Comparison of ENCODE assay signal across 1 cellular context in genomic region chr19:54463531-54464043, GRCh38.
A peak's percentile ranks its signal among the peaks of the same experiment; 100 is the strongest.
TF ChIP-seq lines count a peak whose summit lies in the region.

Gene LENG9 (minus strand): TSS chr19:54463778. CDS start chr19:54463526, 252 bp downstream.

TF ChIP-seq in HepG2, 621 proteins besides CTCF, POLR2A, EP300 and RAD21 (continued from another document and continues in another):
- TF ChIP-seq, protein P1, sequence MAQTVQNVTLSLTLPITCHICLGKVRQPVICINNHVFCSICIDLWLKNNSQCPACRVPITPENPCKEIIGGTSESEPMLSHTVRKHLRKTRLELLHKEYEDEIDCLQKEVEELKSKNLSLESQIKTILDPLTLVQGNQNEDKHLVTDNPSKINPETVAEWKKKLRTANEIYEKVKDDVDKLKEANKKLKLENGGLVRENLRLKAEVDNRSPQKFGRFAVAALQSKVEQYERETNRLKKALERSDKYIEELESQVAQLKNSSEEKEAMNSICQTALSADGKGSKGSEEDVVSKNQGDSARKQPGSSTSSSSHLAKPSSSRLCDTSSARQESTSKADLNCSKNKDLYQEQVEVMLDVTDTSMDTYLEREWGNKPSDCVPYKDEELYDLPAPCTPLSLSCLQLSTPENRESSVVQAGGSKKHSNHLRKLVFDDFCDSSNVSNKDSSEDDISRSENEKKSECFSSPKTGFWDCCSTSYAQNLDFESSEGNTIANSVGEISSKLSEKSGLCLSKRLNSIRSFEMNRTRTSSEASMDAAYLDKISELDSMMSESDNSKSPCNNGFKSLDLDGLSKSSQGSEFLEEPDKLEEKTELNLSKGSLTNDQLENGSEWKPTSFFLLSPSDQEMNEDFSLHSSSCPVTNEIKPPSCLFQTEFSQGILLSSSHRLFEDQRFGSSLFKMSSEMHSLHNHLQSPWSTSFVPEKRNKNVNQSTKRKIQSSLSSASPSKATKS (CRISPR knock-in tag; IDR thresholded peaks at IDR 0.05): no peak; the same call in 1 of the 2 replicates
- TF ChIP-seq, protein P2, sequence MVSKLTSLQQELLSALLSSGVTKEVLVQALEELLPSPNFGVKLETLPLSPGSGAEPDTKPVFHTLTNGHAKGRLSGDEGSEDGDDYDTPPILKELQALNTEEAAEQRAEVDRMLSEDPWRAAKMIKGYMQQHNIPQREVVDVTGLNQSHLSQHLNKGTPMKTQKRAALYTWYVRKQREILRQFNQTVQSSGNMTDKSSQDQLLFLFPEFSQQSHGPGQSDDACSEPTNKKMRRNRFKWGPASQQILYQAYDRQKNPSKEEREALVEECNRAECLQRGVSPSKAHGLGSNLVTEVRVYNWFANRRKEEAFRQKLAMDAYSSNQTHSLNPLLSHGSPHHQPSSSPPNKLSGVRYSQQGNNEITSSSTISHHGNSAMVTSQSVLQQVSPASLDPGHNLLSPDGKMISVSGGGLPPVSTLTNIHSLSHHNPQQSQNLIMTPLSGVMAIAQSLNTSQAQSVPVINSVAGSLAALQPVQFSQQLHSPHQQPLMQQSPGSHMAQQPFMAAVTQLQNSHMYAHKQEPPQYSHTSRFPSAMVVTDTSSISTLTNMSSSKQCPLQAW (CRISPR knock-in tag; IDR thresholded peaks at IDR 0.05): no peak
- TF ChIP-seq ZBTB46 (CRISPR knock-in tag; IDR thresholded peaks at IDR 0.05; ENCODE audit: borderline replicate concordance) (no peak), SRY (CRISPR knock-in tag; IDR thresholded peaks at IDR 0.05) (peak; percentile 51; the same call in 1 of the 2 replicates), RFX5 (IDR thresholded peaks at IDR 0.05; ENCODE audit: low read depth, low read length) (no peak), ZNF615 (CRISPR knock-in tag; IDR thresholded peaks at IDR 0.05; ENCODE audit: borderline replicate concordance) (no peak), ZNF710 (CRISPR knock-in tag; IDR thresholded peaks at IDR 0.05; ENCODE audit: borderline replicate concordance) (peak; percentile 24; the same call in 1 of the 2 replicates), HNF4A (CRISPR knock-in tag; IDR thresholded peaks at IDR 0.05) (no peak), ZKSCAN5 (CRISPR knock-in tag; IDR thresholded peaks at IDR 0.05) (no peak), CREB1 (IDR thresholded peaks at IDR 0.05) (no peak; the same call in 1 of the 2 replicates), CREB1 (CRISPR knock-in tag; IDR thresholded peaks at IDR 0.05) (no peak), HBP1 (CRISPR knock-in tag; IDR thresholded peaks at IDR 0.05; ENCODE audit: low read depth) (0 out of 2 replicates have a peak, but pooled peaks have one; percentile 36), RARA (CRISPR knock-in tag; IDR thresholded peaks at IDR 0.05) (peak; percentile 10; the same call in 1 of the 2 replicates), AGO2 (optimal IDR thresholded peaks at IDR 0.05; ENCODE audit: low read depth, low read length) (no peak), ZNF12 (CRISPR knock-in tag; IDR thresholded peaks at IDR 0.05) (peak; percentile 54), CHD2 (IDR thresholded peaks at IDR 0.05; ENCODE audit: low read depth, low read length) (peak; percentile 77), GABPB1 (CRISPR knock-in tag; IDR thresholded peaks at IDR 0.05) (no peak; the same call in 1 of the 2 replicates), YY1 (IDR thresholded peaks at IDR 0.05; ENCODE audit: insufficient read depth, insufficient replicate concordance, low read depth, low read length) (no peak), ZNF530 (CRISPR knock-in tag; IDR thresholded peaks at IDR 0.05; ENCODE audit: low read depth) (no peak), ZSCAN20 (CRISPR knock-in tag; IDR thresholded peaks at IDR 0.05; ENCODE audit: borderline replicate concordance) (no peak), MAFK (conservative IDR thresholded peaks at IDR 0.05 in 1 of 2, IDR thresholded peaks at IDR 0.05 in 1 of 2; ENCODE audit: low read length in 2 of 2) (no peak), HCFC1 (IDR thresholded peaks at IDR 0.05; ENCODE audit: low read depth, low read length) (no peak), FOXO1 (CRISPR knock-in tag; IDR thresholded peaks at IDR 0.05) (peak; percentile 59; the same call in 1 of the 2 replicates), JUND (CRISPR knock-in tag; IDR thresholded peaks at IDR 0.05) (no peak), SPEN (CRISPR knock-in tag; IDR thresholded peaks at IDR 0.05; ENCODE audit: low read depth) (peak; percentile 53), NR0B2 (CRISPR knock-in tag; IDR thresholded peaks at IDR 0.05) (0 out of 2 replicates have a peak, but pooled peaks have one; percentile 71), NFIB (CRISPR knock-in tag; IDR thresholded peaks at IDR 0.05; ENCODE audit: borderline replicate concordance) (no peak), ZFX (CRISPR knock-in tag; IDR thresholded peaks at IDR 0.05; ENCODE audit: low read depth) (peak; percentile 85), ZNF17 (CRISPR knock-in tag; IDR thresholded peaks at IDR 0.05) (no peak), CHD4 (IDR thresholded peaks at IDR 0.05; ENCODE audit: borderline replicate concordance, low read length) (no peak), TSC22D2 (CRISPR knock-in tag; IDR thresholded peaks at IDR 0.05; ENCODE audit: borderline replicate concordance) (0 out of 2 replicates have a peak, but pooled peaks have one; percentile 66), SIN3B (IDR thresholded peaks at IDR 0.05; ENCODE audit: low read length) (no peak), YEATS4 (CRISPR knock-in tag; IDR thresholded peaks at IDR 0.05; ENCODE audit: borderline replicate concordance) (peak; percentile 13; the same call in 1 of the 2 replicates), FLYWCH1 (CRISPR knock-in tag; IDR thresholded peaks at IDR 0.05) (no peak), PHF8 (CRISPR knock-in tag; IDR thresholded peaks at IDR 0.05) (peak; percentile 54; the same call in 1 of the 2 replicates), U2AF2 (IDR thresholded peaks at IDR 0.05; ENCODE audit: low read depth, low read length) (no peak)
- TF ChIP-seq, protein P3, sequence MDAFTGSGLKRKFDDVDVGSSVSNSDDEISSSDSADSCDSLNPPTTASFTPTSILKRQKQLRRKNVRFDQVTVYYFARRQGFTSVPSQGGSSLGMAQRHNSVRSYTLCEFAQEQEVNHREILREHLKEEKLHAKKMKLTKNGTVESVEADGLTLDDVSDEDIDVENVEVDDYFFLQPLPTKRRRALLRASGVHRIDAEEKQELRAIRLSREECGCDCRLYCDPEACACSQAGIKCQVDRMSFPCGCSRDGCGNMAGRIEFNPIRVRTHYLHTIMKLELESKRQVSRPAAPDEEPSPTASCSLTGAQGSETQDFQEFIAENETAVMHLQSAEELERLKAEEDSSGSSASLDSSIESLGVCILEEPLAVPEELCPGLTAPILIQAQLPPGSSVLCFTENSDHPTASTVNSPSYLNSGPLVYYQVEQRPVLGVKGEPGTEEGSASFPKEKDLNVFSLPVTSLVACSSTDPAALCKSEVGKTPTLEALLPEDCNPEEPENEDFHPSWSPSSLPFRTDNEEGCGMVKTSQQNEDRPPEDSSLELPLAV (CRISPR knock-in tag; conservative IDR thresholded peaks at IDR 0.05; ENCODE audit: low read depth): no peak
- TF ChIP-seq, protein P4, sequence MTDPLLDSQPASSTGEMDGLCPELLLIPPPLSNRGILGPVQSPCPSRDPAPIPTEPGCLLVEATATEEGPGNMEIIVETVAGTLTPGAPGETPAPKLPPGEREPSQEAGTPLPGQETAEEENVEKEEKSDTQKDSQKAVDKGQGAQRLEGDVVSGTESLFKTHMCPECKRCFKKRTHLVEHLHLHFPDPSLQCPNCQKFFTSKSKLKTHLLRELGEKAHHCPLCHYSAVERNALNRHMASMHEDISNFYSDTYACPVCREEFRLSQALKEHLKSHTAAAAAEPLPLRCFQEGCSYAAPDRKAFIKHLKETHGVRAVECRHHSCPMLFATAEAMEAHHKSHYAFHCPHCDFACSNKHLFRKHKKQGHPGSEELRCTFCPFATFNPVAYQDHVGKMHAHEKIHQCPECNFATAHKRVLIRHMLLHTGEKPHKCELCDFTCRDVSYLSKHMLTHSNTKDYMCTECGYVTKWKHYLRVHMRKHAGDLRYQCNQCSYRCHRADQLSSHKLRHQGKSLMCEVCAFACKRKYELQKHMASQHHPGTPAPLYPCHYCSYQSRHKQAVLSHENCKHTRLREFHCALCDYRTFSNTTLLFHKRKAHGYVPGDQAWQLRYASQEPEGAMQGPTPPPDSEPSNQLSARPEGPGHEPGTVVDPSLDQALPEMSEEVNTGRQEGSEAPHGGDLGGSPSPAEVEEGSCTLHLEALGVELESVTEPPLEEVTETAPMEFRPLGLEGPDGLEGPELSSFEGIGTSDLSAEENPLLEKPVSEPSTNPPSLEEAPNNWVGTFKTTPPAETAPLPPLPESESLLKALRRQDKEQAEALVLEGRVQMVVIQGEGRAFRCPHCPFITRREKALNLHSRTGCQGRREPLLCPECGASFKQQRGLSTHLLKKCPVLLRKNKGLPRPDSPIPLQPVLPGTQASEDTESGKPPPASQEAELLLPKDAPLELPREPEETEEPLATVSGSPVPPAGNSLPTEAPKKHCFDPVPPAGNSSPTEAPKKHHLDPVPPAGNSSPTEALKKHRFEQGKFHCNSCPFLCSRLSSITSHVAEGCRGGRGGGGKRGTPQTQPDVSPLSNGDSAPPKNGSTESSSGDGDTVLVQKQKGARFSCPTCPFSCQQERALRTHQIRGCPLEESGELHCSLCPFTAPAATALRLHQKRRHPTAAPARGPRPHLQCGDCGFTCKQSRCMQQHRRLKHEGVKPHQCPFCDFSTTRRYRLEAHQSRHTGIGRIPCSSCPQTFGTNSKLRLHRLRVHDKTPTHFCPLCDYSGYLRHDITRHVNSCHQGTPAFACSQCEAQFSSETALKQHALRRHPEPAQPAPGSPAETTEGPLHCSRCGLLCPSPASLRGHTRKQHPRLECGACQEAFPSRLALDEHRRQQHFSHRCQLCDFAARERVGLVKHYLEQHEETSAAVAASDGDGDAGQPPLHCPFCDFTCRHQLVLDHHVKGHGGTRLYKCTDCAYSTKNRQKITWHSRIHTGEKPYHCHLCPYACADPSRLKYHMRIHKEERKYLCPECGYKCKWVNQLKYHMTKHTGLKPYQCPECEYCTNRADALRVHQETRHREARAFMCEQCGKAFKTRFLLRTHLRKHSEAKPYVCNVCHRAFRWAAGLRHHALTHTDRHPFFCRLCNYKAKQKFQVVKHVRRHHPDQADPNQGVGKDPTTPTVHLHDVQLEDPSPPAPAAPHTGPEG (CRISPR knock-in tag; IDR thresholded peaks at IDR 0.05): no peak
- TF ChIP-seq, protein P5, sequence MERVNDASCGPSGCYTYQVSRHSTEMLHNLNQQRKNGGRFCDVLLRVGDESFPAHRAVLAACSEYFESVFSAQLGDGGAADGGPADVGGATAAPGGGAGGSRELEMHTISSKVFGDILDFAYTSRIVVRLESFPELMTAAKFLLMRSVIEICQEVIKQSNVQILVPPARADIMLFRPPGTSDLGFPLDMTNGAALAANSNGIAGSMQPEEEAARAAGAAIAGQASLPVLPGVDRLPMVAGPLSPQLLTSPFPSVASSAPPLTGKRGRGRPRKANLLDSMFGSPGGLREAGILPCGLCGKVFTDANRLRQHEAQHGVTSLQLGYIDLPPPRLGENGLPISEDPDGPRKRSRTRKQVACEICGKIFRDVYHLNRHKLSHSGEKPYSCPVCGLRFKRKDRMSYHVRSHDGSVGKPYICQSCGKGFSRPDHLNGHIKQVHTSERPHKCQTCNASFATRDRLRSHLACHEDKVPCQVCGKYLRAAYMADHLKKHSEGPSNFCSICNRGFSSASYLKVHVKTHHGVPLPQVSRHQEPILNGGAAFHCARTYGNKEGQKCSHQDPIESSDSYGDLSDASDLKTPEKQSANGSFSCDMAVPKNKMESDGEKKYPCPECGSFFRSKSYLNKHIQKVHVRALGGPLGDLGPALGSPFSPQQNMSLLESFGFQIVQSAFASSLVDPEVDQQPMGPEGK (CRISPR knock-in tag; IDR thresholded peaks at IDR 0.05): peak; percentile 45; the same call in 1 of the 2 replicates
